16 cellular contexts compared by ENCODE assay signal in the genomic region with DNA sequence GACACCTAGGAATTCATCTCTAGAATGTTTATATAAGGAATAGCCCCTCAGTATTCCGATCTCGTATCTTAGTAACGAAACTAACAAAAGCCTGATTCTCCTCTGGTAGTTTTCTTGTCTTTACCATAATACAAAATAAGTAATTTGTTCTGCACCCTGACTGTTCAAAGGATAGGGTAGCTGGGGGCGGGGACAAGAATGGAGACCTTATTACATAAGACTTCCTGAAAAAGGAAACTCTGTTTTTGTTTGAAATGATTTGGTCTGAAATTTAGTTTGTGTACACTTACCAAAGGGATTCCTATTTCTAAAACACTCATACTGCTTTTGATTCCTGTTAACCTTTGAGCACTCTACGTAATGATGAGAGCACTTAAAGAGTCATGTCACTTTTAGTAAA. TPM values are rescaled to one million over a fixed set of nuclear protein-coding genes. Genes with fewer than 3 reads are reported as not detected.
DNase-seq lines count a peak whose midpoint lies in the region; ATAC-seq, FAIRE-seq and TF ChIP-seq lines count a peak whose summit lies in the region.
"Had no signal": no experiment of that assay in that cellular context is flagged by ENCODE, and none has a peak within 500 bp of the region (broad histone marks: within the 10 kb centered on the region; RNA-seq: fewer than 3 reads in every experiment).

No MANE protein-coding gene starts in this region.

- no peak overlapping the region for H3K4me3 ChIP-seq in pancreas

- DNase-seq in stimulated activated naive CD8-positive, alpha-beta T cell treated with anti-CD3 and anti-CD28 coated beads, Interleukin-15, Interleukin-2, amounts not matched to agents 100 U/mL and 50 U/mL, for 24 hours: no peak
- DNase-seq in activated CD4-positive, alpha-beta T cell treated with anti-CD3 and anti-CD28 coated beads, Interleukin-2, amount 10 ng/mL, durations not matched to agents 7 days and 5 days: peak; percentile 60
- peak; percentile 47 for DNase-seq in effector CD8-positive, alpha-beta T cell (lab: John Stamatoyannopoulos, UW)
- no peak for DNase-seq in NCI-H526 (lab: John Stamatoyannopoulos, UW)
- DNase-seq in hippocampal formation (lab: John Stamatoyannopoulos, UW): no peak
- no peak for DNase-seq in pancreas
- DNase-seq in middle frontal gyrus (ENCODE audit: extremely low spot score, low spot score): no peak
- DNase-seq: midbrain; NCI-H1694 treated with DMSO at 0.1 percent for 48 hours; NCI-H69; SHP77; stimulated activated CD4-positive, alpha-beta T cell treated with anti-CD3 and anti-CD28 coated beads, Interleukin-1b, Interleukin-23, amount 100 ng/mL, for 48 hours; WERI-Rb-1 had no signal

- H3K27me3 Mint-ChIP-seq in stimulated activated naive CD8-positive, alpha-beta T cell treated with anti-CD3 and anti-CD28 coated beads, Interleukin-15, Interleukin-2, amounts not matched to agents 100 ng/mL and 50 ng/mL, for 24 hours: no peaks in the 10 kb centered on the region
- H3K27me3 Mint-ChIP-seq in activated CD4-positive, alpha-beta T cell treated with anti-CD3 and anti-CD28 coated beads, Interleukin-2, amount 10 ng/mL, durations not matched to agents 7 days and 5 days: no peaks in the 10 kb centered on the region

- no peak for ATAC-seq in stimulated activated naive CD8-positive, alpha-beta T cell treated with anti-CD3 and anti-CD28 coated beads, Interleukin-15, Interleukin-2, amounts not matched to agents 100 U/mL and 50 U/mL, for 24 hours
- no peak for ATAC-seq in pancreas

- H3K4me1 Mint-ChIP-seq in stimulated activated naive CD8-positive, alpha-beta T cell treated with anti-CD3 and anti-CD28 coated beads, Interleukin-15, Interleukin-2, amounts not matched to agents 100 ng/mL and 50 ng/mL, for 24 hours (ENCODE audit: low read depth): peaks cover 96% of the 10 kb centered on the region
- H3K4me1 Mint-ChIP-seq in activated CD4-positive, alpha-beta T cell treated with anti-CD3 and anti-CD28 coated beads, Interleukin-2, amount 10 ng/mL, durations not matched to agents 7 days and 5 days: peaks cover 90% of the 10 kb centered on the region

- no peaks in the 10 kb centered on the region for H3K4me1 ChIP-seq in pancreas

- POLR2A ChIA-PET in activated CD4-positive, alpha-beta T cell treated with anti-CD3 and anti-CD28 coated beads, Interleukin-2, amount 10 ng/mL, durations not matched to agents 7 days and 5 days (lab: Charles Lee): interaction anchor here (0.8 kb wide), 1 partner anchor 11 kb away, joined by 3 read pairs; no protein-coding TSS in a partner anchor

- no peak for TF ChIP-seq CTCF in pancreas (IDR thresholded peaks at IDR 0.05)

- H3K9me3 ChIP-seq in pancreas: no peaks in the 10 kb centered on the region

- H3K9me3 Mint-ChIP-seq in stimulated activated naive CD8-positive, alpha-beta T cell treated with anti-CD3 and anti-CD28 coated beads, Interleukin-15, Interleukin-2, amounts not matched to agents 100 ng/mL and 50 ng/mL, for 24 hours: no peaks in the 10 kb centered on the region
- H3K9me3 Mint-ChIP-seq in activated CD4-positive, alpha-beta T cell treated with anti-CD3 and anti-CD28 coated beads, Interleukin-2, amount 10 ng/mL, durations not matched to agents 7 days and 5 days: no peaks in the 10 kb centered on the region

- 47 to 50% methylated on average over 5 of the region's 5 CpGs for WGBS in pancreas, 2 donors

- peaks cover 95% of the 10 kb centered on the region for H3K36me3 Mint-ChIP-seq in stimulated activated naive CD8-positive, alpha-beta T cell treated with anti-CD3 and anti-CD28 coated beads, Interleukin-15, Interleukin-2, amounts not matched to agents 100 ng/mL and 50 ng/mL, for 24 hours (ENCODE audit: low read depth)
- H3K36me3 Mint-ChIP-seq in activated CD4-positive, alpha-beta T cell treated with anti-CD3 and anti-CD28 coated beads, Interleukin-2, amount 10 ng/mL, durations not matched to agents 7 days and 5 days (ENCODE audit: low read depth): peaks cover 88% of the 10 kb centered on the region

- H3K4me3 Mint-ChIP-seq in stimulated activated naive CD8-positive, alpha-beta T cell treated with anti-CD3 and anti-CD28 coated beads, Interleukin-15, Interleukin-2, amounts not matched to agents 100 ng/mL and 50 ng/mL, for 24 hours: peak overlapping the region; percentile 70
- H3K4me3 Mint-ChIP-seq in activated CD4-positive, alpha-beta T cell treated with anti-CD3 and anti-CD28 coated beads, Interleukin-2, amount 10 ng/mL, durations not matched to agents 7 days and 5 days: peak overlapping the region; percentile 56

- intact Hi-C loops in pancreas (cut with DNase I): no loop called here

- H3K27ac Mint-ChIP-seq in stimulated activated naive CD8-positive, alpha-beta T cell treated with anti-CD3 and anti-CD28 coated beads, Interleukin-15, Interleukin-2, amounts not matched to agents 100 ng/mL and 50 ng/mL, for 24 hours: peak overlapping the region; percentile 74
- peak overlapping the region; percentile 79 for H3K27ac Mint-ChIP-seq in activated CD4-positive, alpha-beta T cell treated with anti-CD3 and anti-CD28 coated beads, Interleukin-2, amount 10 ng/mL, durations not matched to agents 7 days and 5 days

- H3K27me3 ChIP-seq in pancreas: peaks cover 0 to 4% (median 0%) of the 10 kb centered on the region in 4 donors

- no peaks in the 10 kb centered on the region for H3K36me3 ChIP-seq in pancreas
- H3K36me3 ChIP-seq: WERI-Rb-1 had no signal

- CTCF ChIA-PET in activated CD4-positive, alpha-beta T cell treated with anti-CD3 and anti-CD28 coated beads, Interleukin-2, amount 10 ng/mL, durations not matched to agents 7 days and 5 days (lab: Charles Lee): interaction anchor here (0.6 to 19.7 kb wide), 9 partner anchors 8 to 254 kb away, joined by 3 to 200 read pairs (median 3); no protein-coding TSS in a partner anchor

- no peak for FAIRE-seq in pancreas (lab: Jason Lieb, UNC)
- FAIRE-seq: colon had no signal

- H3K27ac ChIP-seq in pancreas: no peak overlapping the region
- H3K27ac ChIP-seq: WERI-Rb-1 had no signal

RNA-seq across cellular contexts. Expression of a gene that starts 17.2 kb away (rescaled TPM):
- total RNA-seq in activated CD4-positive, alpha-beta T cell treated with anti-CD3 and anti-CD28 coated beads, Interleukin-2, amount 10 ng/mL, durations not matched to agents 7 days and 5 days: 100 to 1,000 TPM; 379 to 406 TPM
- 1 to 10 TPM in 5 of 6 donors, under 1 TPM in 1; 0.93 to 8.1 (median 2.6) TPM for total RNA-seq in pancreas
- polyA plus RNA-seq in pancreas: under 1 TPM; 0.70 to 0.87 TPM
- total RNA-seq: renal cortical epithelial cell had no signal

Comparison
In these comparisons a context has a peak if more than half of its experiments do, and no peak if none do; other contexts are left out.
1. DNase-seq: peak in activated CD4-positive, alpha-beta T cell treated with anti-CD3 and anti-CD28 coated beads, Interleukin-2, amount 10 ng/mL, durations not matched to agents 7 days and 5 days (single experiment) and effector CD8-positive, alpha-beta T cell (single experiment); none in stimulated activated naive CD8-positive, alpha-beta T cell treated with anti-CD3 and anti-CD28 coated beads, Interleukin-15, Interleukin-2, amounts not matched to agents 100 U/mL and 50 U/mL, for 24 hours (single experiment), NCI-H526 (0 of 2), hippocampal formation (0 of 2), pancreas (0 of 6) and middle frontal gyrus (single experiment).
2. RNA of a gene that starts 17.2 kb away (total RNA-seq): 379 to 406 TPM in activated CD4-positive, alpha-beta T cell treated with anti-CD3 and anti-CD28 coated beads, Interleukin-2, amount 10 ng/mL, durations not matched to agents 7 days and 5 days; 0.93 to 8.1 TPM in pancreas; every median in the first group is over 10 times any median in the second.